In the genomic region with DNA sequence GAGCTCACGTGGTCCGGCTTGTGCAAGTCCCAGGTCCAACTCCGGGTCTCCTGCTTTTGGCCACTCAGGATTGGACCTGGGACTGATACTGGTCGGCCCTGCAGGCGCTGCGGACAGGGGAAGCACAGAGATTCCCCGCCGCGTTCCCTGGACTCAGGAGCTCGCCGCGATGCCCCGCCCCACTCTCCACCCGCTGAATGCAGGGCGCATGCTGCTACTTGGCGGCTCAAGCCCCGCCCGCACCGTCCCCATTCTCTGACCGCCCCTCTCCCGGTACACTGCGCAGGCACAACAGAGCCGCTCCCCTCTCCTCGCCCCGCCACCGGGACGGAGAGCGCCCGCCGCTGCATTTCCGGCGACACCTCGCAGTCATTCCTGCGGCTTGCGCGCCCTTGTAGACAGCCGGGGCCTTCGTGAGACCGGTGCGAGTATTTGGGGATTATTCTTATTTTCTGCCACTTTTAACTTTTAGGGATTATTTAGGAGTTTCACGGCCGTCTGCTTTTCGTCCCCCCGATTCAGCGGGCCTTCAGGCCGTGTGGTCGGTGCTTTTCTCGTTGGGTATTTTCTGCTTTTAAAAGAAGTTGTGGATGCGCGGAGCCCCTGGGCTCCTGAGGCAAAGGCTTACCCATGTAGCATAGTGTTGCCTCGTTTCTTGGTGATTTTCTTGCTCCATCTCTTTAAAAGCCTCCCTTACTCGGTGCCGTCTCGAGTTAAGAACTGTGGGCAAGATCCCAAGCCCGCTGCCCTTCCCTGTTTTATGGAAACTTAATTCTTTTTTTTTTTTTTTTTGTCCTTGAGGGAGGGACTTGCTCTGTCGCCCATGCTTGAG, we compare ENCODE assay signal across 8 cellular contexts. TPM values are rescaled to one million over a fixed set of nuclear protein-coding genes. Genes with fewer than 3 reads are reported as not detected.
DNase-seq lines count a peak whose midpoint lies in the region; ATAC-seq and TF ChIP-seq lines count a peak whose summit lies in the region.

A gene (plus strand): TSS at position 251 of the 832 bp plus-strand sequence. CDS start 1,544 bp downstream, outside the sequence.

- peak within 1 kb of the TSS; percentile 84 for H3K14ac ChIP-seq in trophoblast cell (ENCODE audit: low read length)

- peak within 1 kb of the TSS; percentile 84 for H3K18ac ChIP-seq in trophoblast cell (ENCODE audit: low read length)

- H3K36me3 ChIP-seq in adipocyte (ENCODE audit: control insufficient read depth, insufficient read depth, low read length, severe bottlenecking) (peaks cover 25% of the 10 kb centered on the region), cardiac muscle cell (peaks cover 7% of the 10 kb centered on the region), trophoblast cell (ENCODE audit: control insufficient read depth in 1 of 2, insufficient read depth in 2 of 2, low read length in 2 of 2) (peaks cover 12 to 19% of the 10 kb centered on the region in 2 experiments), transverse colon (no peaks in the 10 kb centered on the region)

- H3K4me3 ChIP-seq in adipocyte (ENCODE audit: low read length), result peak within 1 kb of the TSS; percentile 98
- peak within 1 kb of the TSS; percentile 51 for H3K4me3 ChIP-seq in cardiac muscle cell
- H3K4me3 ChIP-seq in trophoblast cell (ENCODE audit: low read depth, low read length), result peak within 1 kb of the TSS; percentile 82
- H3K4me3 ChIP-seq in transverse colon, result peak within 1 kb of the TSS; percentile 48 to 85 (median 78)

- H4K8ac ChIP-seq in trophoblast cell (ENCODE audit: low read depth, low read length), result peak within 1 kb of the TSS; percentile 95

- H3K9me3 ChIP-seq in adipocyte (ENCODE audit: control insufficient read depth, low read length) (peaks cover 10% of the 10 kb centered on the region), cardiac muscle cell (ENCODE audit: low read depth) (no peaks in the 10 kb centered on the region), trophoblast cell (ENCODE audit: insufficient read depth, low read depth, low read length) (peaks cover 8% of the 10 kb centered on the region), transverse colon (no peaks in the 10 kb centered on the region)

- H2AFZ ChIP-seq in trophoblast cell (ENCODE audit: insufficient read depth, low read length, poor library complexity), result peak within 1 kb of the TSS; percentile 98

- peak within 1 kb of the TSS; percentile 88 for H3K27ac ChIP-seq in cardiac muscle cell
- peak within 1 kb of the TSS; percentile 86 for H3K27ac ChIP-seq in trophoblast cell (ENCODE audit: low read depth, low read length)
- H3K27ac ChIP-seq in transverse colon, result peak within 1 kb of the TSS; percentile 88 to 95 (median 94)

- peak within 1 kb of the TSS; percentile 88 for H4K91ac ChIP-seq in trophoblast cell (ENCODE audit: low read depth, low read length)

- peak; percentile 95 for ATAC-seq in HG02678 (IDR thresholded peaks at IDR 0.05; ENCODE audit: unreplicated experiment)

- no peak within 1 kb of the TSS for H3K23ac ChIP-seq in trophoblast cell (ENCODE audit: low read length)

- TF ChIP-seq POLR2A in GM10847 (IDR thresholded peaks at IDR 0.05; ENCODE audit: extremely low read depth, insufficient read length) (peak; percentile 91), transverse colon (IDR thresholded peaks at IDR 0.05) (peak; percentile 94)

- no peak within 1 kb of the TSS for H2AK5ac ChIP-seq in trophoblast cell (ENCODE audit: low read length)

- peaks cover 11% of the 10 kb centered on the region for H3K79me1 ChIP-seq in trophoblast cell (ENCODE audit: low read length)

- peak within 1 kb of the TSS; percentile 78 for H3K4ac ChIP-seq in trophoblast cell (ENCODE audit: low read depth, low read length)

- H2BK12ac ChIP-seq in trophoblast cell (ENCODE audit: low read length), result peak within 1 kb of the TSS; percentile 70

- H2BK120ac ChIP-seq in trophoblast cell (ENCODE audit: insufficient read depth, low read length, poor library complexity), result peak within 1 kb of the TSS; percentile 72

- peak within 1 kb of the TSS; percentile 90 for H4K12ac ChIP-seq in trophoblast cell (ENCODE audit: low read depth, low read length)

- intact Hi-C loops in transverse colon (cut with DNase I; ENCODE audit: low total_unique reads), result loop anchor here (2.0 kb wide), 1 partner anchor 24 kb away; a partner anchor contains a TSS

- peak within 1 kb of the TSS; percentile 92 for H3K4me2 ChIP-seq in trophoblast cell (ENCODE audit: low read length)

- DNase-seq in NCI-H128 (lab: John Stamatoyannopoulos, UW; ENCODE audit: unreplicated experiment) (peak; percentile 93), SW480 (ENCODE audit: low spot score) (peak; percentile 96), adipocyte (ENCODE audit: low read depth) (peak; percentile 99), cardiac muscle cell (ENCODE audit: low read depth in 1 of 2, low spot score in 1 of 2) (peak; percentile 100), trophoblast cell (peak; percentile 99), transverse colon (peak; percentile 99)

- in situ Hi-C loops in transverse colon (cut with MboI; ENCODE audit: low pct_ligation_motif_present in 1 of 4, low pct_unique_long_range_greater_than_20kb in 1 of 4, low sequenced_read_pairs in 3 of 4), result no loop called here

- H3K79me2 ChIP-seq in trophoblast cell (ENCODE audit: control insufficient read depth, insufficient read depth, low read length, poor library complexity), result peaks cover 2% of the 10 kb centered on the region

- no CpG with 5 or more reads among the region's 56 CpGs for WGBS in trophoblast cell (ENCODE audit: extremely low coverage, insufficient coverage, insufficient read length)
- 1 to 3% methylated on average over 8 to 54 of the region's 56 CpGs for WGBS in transverse colon (ENCODE audit: low coverage in 1 of 2), 2 donors

- H3K9ac ChIP-seq in adipocyte (ENCODE audit: low read length), result peak within 1 kb of the TSS; percentile 99
- peak within 1 kb of the TSS; percentile 94 for H3K9ac ChIP-seq in trophoblast cell (ENCODE audit: low read length)

- TF ChIP-seq CTCF in cardiac muscle cell (IDR thresholded peaks at IDR 0.05; ENCODE audit: low read depth, low read length) (no peak), transverse colon (IDR thresholded peaks at IDR 0.05) (no peak)

- no peak for TF ChIP-seq EP300 in transverse colon (IDR thresholded peaks at IDR 0.05; ENCODE audit: low read depth)

- H2BK5ac ChIP-seq in trophoblast cell (ENCODE audit: low read depth, low read length, poor library complexity), result peak within 1 kb of the TSS; percentile 86

- H3K27me3 ChIP-seq in adipocyte (replicated peaks; ENCODE audit: control insufficient read depth, insufficient read depth, low read length), result no peaks in the 10 kb centered on the region
- H3K27me3 ChIP-seq in cardiac muscle cell, result no peaks in the 10 kb centered on the region
- H3K27me3 ChIP-seq in trophoblast cell (ENCODE audit: insufficient read depth, low read length), result no peaks in the 10 kb centered on the region
- H3K27me3 ChIP-seq in transverse colon, result no peaks in the 10 kb centered on the region

- H3K4me1 ChIP-seq in adipocyte (ENCODE audit: control insufficient read depth, insufficient read depth, low read length), result peaks cover 16% of the 10 kb centered on the region
- H3K4me1 ChIP-seq in cardiac muscle cell (ENCODE audit: low read depth), result peaks cover 23% of the 10 kb centered on the region
- peaks cover 0 to 8% of the 10 kb centered on the region in 2 experiments for H3K4me1 ChIP-seq in trophoblast cell (ENCODE audit: control insufficient read depth in 1 of 2, insufficient read depth in 2 of 2, low read length in 2 of 2)
- peaks cover 0 to 30% (median 18%) of the 10 kb centered on the region in 4 donors for H3K4me1 ChIP-seq in transverse colon

RNA-seq across cellular contexts. Expression of the gene that starts here (rescaled TPM):
- total RNA-seq in cardiac muscle cell, result 141 and 220 TPM in 2 replicates
- 407 and 441 TPM in 2 replicates for polyA plus RNA-seq in cardiac muscle cell
- 200 and 206 TPM in 2 replicates for polyA plus RNA-seq in trophoblast cell (2013)
- 100 to 1,000 TPM in 1 of 4 donors, 10 to 100 TPM in 2, 1 to 10 TPM in 1; 9.7 to 125 (median 60.0) TPM for total RNA-seq in transverse colon

Comparison
In these comparisons a context has a peak if more than half of its experiments do, and no peak if none do; other contexts are left out.
1. Peak in every context shown above with its lines: DNase-seq, ATAC-seq, H3K4me3 ChIP-seq and H3K27ac ChIP-seq.